Comparison of ENCODE assay signal across 1 cellular context in the genomic region with DNA sequence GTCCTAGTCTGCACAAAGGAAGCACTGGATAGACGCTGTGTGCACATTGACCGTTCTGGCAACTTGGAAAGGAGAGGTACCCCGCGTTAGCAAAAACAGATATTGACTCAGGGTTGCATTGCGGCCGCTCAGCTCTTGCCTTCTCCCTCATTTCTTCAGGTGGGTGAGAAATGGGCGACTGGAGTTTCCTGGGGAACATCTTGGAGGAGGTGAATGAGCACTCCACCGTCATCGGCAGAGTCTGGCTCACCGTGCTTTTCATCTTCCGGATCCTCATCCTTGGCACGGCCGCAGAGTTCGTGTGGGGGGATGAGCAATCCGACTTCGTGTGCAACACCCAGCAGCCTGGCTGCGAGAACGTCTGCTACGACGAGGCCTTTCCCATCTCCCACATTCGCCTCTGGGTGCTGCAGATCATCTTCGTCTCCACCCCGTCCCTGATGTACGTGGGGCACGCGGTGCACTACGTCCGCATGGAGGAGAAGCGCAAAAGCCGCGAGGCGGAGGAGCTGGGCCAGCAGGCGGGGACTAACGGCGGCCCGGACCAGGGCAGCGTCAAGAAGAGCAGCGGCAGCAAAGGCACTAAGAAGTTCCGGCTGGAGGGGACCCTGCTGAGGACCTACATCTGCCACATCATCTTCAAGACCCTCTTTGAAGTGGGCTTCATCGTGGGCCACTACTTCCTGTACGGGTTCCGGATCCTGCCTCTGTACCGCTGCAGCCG.
A peak's percentile ranks its signal among the peaks of the same experiment; 100 is the strongest.
TF ChIP-seq lines count a peak whose summit lies in the region.

No MANE protein-coding gene starts in this region.

TF ChIP-seq in K562, 482 proteins besides CTCF, POLR2A, EP300 and RAD21 (continued from another document):
- TF ChIP-seq, protein P1, sequence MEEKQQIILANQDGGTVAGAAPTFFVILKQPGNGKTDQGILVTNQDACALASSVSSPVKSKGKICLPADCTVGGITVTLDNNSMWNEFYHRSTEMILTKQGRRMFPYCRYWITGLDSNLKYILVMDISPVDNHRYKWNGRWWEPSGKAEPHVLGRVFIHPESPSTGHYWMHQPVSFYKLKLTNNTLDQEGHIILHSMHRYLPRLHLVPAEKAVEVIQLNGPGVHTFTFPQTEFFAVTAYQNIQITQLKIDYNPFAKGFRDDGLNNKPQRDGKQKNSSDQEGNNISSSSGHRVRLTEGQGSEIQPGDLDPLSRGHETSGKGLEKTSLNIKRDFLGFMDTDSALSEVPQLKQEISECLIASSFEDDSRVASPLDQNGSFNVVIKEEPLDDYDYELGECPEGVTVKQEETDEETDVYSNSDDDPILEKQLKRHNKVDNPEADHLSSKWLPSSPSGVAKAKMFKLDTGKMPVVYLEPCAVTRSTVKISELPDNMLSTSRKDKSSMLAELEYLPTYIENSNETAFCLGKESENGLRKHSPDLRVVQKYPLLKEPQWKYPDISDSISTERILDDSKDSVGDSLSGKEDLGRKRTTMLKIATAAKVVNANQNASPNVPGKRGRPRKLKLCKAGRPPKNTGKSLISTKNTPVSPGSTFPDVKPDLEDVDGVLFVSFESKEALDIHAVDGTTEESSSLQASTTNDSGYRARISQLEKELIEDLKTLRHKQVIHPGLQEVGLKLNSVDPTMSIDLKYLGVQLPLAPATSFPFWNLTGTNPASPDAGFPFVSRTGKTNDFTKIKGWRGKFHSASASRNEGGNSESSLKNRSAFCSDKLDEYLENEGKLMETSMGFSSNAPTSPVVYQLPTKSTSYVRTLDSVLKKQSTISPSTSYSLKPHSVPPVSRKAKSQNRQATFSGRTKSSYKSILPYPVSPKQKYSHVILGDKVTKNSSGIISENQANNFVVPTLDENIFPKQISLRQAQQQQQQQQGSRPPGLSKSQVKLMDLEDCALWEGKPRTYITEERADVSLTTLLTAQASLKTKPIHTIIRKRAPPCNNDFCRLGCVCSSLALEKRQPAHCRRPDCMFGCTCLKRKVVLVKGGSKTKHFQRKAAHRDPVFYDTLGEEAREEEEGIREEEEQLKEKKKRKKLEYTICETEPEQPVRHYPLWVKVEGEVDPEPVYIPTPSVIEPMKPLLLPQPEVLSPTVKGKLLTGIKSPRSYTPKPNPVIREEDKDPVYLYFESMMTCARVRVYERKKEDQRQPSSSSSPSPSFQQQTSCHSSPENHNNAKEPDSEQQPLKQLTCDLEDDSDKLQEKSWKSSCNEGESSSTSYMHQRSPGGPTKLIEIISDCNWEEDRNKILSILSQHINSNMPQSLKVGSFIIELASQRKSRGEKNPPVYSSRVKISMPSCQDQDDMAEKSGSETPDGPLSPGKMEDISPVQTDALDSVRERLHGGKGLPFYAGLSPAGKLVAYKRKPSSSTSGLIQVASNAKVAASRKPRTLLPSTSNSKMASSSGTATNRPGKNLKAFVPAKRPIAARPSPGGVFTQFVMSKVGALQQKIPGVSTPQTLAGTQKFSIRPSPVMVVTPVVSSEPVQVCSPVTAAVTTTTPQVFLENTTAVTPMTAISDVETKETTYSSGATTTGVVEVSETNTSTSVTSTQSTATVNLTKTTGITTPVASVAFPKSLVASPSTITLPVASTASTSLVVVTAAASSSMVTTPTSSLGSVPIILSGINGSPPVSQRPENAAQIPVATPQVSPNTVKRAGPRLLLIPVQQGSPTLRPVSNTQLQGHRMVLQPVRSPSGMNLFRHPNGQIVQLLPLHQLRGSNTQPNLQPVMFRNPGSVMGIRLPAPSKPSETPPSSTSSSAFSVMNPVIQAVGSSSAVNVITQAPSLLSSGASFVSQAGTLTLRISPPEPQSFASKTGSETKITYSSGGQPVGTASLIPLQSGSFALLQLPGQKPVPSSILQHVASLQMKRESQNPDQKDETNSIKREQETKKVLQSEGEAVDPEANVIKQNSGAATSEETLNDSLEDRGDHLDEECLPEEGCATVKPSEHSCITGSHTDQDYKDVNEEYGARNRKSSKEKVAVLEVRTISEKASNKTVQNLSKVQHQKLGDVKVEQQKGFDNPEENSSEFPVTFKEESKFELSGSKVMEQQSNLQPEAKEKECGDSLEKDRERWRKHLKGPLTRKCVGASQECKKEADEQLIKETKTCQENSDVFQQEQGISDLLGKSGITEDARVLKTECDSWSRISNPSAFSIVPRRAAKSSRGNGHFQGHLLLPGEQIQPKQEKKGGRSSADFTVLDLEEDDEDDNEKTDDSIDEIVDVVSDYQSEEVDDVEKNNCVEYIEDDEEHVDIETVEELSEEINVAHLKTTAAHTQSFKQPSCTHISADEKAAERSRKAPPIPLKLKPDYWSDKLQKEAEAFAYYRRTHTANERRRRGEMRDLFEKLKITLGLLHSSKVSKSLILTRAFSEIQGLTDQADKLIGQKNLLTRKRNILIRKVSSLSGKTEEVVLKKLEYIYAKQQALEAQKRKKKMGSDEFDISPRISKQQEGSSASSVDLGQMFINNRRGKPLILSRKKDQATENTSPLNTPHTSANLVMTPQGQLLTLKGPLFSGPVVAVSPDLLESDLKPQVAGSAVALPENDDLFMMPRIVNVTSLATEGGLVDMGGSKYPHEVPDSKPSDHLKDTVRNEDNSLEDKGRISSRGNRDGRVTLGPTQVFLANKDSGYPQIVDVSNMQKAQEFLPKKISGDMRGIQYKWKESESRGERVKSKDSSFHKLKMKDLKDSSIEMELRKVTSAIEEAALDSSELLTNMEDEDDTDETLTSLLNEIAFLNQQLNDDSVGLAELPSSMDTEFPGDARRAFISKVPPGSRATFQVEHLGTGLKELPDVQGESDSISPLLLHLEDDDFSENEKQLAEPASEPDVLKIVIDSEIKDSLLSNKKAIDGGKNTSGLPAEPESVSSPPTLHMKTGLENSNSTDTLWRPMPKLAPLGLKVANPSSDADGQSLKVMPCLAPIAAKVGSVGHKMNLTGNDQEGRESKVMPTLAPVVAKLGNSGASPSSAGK (IDR thresholded peaks at IDR 0.05): peak; percentile 57; the same call in 1 of the 2 replicates
- no peak for TF ChIP-seq FIP1L1 (IDR thresholded peaks at IDR 0.05; ENCODE audit: low read depth, low read length, poor library complexity, severe bottlenecking)
- TF ChIP-seq BRF1 (IDR thresholded peaks at IDR 0.05; ENCODE audit: borderline replicate concordance, extremely low read depth, insufficient read length): no peak
- TF ChIP-seq, protein P2, sequence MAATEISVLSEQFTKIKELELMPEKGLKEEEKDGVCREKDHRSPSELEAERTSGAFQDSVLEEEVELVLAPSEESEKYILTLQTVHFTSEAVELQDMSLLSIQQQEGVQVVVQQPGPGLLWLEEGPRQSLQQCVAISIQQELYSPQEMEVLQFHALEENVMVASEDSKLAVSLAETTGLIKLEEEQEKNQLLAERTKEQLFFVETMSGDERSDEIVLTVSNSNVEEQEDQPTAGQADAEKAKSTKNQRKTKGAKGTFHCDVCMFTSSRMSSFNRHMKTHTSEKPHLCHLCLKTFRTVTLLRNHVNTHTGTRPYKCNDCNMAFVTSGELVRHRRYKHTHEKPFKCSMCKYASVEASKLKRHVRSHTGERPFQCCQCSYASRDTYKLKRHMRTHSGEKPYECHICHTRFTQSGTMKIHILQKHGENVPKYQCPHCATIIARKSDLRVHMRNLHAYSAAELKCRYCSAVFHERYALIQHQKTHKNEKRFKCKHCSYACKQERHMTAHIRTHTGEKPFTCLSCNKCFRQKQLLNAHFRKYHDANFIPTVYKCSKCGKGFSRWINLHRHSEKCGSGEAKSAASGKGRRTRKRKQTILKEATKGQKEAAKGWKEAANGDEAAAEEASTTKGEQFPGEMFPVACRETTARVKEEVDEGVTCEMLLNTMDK (IDR thresholded peaks at IDR 0.05; ENCODE audit: borderline replicate concordance, insufficient read depth, low read depth, low read length, poor library complexity, severe bottlenecking): no peak
- no peak for TF ChIP-seq CSDE1 (IDR thresholded peaks at IDR 0.05)
- TF ChIP-seq, protein P3, sequence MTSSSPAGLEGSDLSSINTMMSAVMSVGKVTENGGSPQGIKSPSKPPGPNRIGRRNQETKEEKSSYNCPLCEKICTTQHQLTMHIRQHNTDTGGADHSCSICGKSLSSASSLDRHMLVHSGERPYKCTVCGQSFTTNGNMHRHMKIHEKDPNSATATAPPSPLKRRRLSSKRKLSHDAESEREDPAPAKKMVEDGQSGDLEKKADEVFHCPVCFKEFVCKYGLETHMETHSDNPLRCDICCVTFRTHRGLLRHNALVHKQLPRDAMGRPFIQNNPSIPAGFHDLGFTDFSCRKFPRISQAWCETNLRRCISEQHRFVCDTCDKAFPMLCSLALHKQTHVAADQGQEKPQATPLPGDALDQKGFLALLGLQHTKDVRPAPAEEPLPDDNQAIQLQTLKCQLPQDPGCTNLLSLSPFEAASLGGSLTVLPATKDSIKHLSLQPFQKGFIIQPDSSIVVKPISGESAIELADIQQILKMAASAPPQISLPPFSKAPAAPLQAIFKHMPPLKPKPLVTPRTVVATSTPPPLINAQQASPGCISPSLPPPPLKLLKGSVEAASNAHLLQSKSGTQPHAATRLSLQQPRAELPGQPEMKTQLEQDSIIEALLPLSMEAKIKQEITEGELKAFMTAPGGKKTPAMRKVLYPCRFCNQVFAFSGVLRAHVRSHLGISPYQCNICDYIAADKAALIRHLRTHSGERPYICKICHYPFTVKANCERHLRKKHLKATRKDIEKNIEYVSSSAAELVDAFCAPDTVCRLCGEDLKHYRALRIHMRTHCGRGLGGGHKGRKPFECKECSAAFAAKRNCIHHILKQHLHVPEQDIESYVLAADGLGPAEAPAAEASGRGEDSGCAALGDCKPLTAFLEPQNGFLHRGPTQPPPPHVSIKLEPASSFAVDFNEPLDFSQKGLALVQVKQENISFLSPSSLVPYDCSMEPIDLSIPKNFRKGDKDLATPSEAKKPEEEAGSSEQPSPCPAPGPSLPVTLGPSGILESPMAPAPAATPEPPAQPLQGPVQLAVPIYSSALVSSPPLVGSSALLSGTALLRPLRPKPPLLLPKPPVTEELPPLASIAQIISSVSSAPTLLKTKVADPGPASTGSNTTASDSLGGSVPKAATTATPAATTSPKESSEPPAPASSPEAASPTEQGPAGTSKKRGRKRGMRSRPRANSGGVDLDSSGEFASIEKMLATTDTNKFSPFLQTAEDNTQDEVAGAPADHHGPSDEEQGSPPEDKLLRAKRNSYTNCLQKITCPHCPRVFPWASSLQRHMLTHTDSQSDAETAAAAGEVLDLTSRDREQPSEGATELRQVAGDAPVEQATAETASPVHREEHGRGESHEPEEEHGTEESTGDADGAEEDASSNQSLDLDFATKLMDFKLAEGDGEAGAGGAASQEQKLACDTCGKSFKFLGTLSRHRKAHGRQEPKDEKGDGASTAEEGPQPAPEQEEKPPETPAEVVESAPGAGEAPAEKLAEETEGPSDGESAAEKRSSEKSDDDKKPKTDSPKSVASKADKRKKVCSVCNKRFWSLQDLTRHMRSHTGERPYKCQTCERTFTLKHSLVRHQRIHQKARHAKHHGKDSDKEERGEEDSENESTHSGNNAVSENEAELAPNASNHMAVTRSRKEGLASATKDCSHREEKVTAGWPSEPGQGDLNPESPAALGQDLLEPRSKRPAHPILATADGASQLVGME (CRISPR knock-in tag; IDR thresholded peaks at IDR 0.05): no peak
- TF ChIP-seq L3MBTL2 (IDR thresholded peaks at IDR 0.05): peak; percentile 41
- TF ChIP-seq, protein P4, sequence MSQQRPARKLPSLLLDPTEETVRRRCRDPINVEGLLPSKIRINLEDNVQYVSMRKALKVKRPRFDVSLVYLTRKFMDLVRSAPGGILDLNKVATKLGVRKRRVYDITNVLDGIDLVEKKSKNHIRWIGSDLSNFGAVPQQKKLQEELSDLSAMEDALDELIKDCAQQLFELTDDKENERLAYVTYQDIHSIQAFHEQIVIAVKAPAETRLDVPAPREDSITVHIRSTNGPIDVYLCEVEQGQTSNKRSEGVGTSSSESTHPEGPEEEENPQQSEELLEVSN (IDR thresholded peaks at IDR 0.05; ENCODE audit: borderline replicate concordance in 1 of 2, extremely low read depth in 1 of 2, insufficient read depth in 1 of 2, insufficient read length in 1 of 2, low read depth in 1 of 2, low read length in 1 of 2, poor library complexity in 1 of 2, severe bottlenecking in 1 of 2): peak in 1 of 2 experiments; percentile 56
- no peak for TF ChIP-seq ZNF23 (CRISPR knock-in tag; IDR thresholded peaks at IDR 0.05)
- no peak for TF ChIP-seq ZC3H11A (IDR thresholded peaks at IDR 0.05; ENCODE audit: low read depth, low read length)
- no peak for TF ChIP-seq HEY1 (CRISPR knock-in tag; IDR thresholded peaks at IDR 0.05; ENCODE audit: borderline replicate concordance)
- no peak for TF ChIP-seq NR1H2 (CRISPR knock-in tag; IDR thresholded peaks at IDR 0.05)
- TF ChIP-seq ZNF347 (CRISPR knock-in tag; IDR thresholded peaks at IDR 0.05; ENCODE audit: low read depth): no peak
- no peak for TF ChIP-seq NR3C1 (CRISPR knock-in tag; IDR thresholded peaks at IDR 0.05)
- TF ChIP-seq FOS (IDR thresholded peaks at IDR 0.05; ENCODE audit: extremely low read depth, insufficient read length): no peak
